8 cellular contexts compared by ENCODE assay signal in the genomic region with DNA sequence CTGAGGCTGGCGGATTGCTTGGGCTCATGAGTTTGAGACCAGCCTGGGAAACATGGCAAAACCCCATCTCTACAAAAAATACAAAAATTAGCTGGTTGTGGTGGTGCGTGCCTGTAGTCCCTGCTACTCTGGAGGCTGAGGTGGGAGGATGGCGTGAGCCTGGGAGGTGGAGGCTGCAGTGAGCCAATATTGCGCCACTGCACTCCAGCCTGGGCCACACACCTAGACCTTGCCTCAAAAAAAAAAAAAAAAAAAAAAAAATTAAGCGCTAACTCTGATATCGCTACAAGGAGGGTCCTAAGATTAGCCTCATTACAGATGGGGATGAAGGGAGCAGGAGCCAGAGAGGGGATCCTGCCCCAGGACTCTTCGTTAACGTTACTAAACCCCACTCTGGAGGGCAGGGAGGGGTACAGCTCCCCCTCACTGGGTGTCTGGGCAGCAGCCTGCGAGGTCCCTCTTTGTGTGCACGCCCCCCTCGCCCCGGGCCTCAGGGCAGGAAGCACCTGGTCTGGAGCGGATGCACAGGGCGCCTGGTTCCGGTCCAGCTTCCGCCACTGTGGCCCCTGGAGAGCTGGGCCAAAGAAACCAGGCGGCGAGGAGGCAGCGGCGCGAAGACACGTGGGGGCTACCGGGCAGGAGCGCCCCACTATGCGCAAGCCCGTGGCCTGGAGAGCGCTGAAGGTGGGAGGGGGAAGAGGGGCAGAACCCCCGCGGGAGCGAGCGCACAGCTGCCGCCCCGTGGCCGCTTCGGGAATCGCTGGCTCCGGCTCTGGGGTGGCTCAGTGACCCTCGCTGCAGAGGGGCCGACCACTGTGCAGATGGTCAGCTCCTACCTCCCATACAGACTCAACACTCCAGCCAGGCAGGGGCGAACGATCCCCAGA. TPM values are rescaled to one million over a fixed set of nuclear protein-coding genes. Genes with fewer than 3 reads are reported as not detected.
DNase-seq lines count a peak whose midpoint lies in the region; ATAC-seq, FAIRE-seq and TF ChIP-seq lines count a peak whose summit lies in the region.

No MANE protein-coding gene starts in this region.

- H3K36me3 ChIP-seq in H1 (ENCODE audit: control insufficient read depth in 2 of 4, insufficient read depth in 4 of 4, low read length in 3 of 4) (peaks cover 0 to 9% (median 8%) of the 10 kb centered on the region in 4 experiments; a peak in 5 of 8 replicates), upper lobe of right lung (peaks cover 10% of the 10 kb centered on the region)

- no peak overlapping the region for H2BK12ac ChIP-seq in H1 (ENCODE audit: low read depth, low read length)

- H3K4me1 ChIP-seq in H1 (replicated peaks in 1 of 4; ENCODE audit: control insufficient read depth in 3 of 4, insufficient read depth in 4 of 4, low read length in 3 of 4) (peaks cover 0 to 25% (median 9%) of the 10 kb centered on the region in 4 experiments; a peak in 5 of 7 replicates), upper lobe of right lung (peaks cover 41% of the 10 kb centered on the region)

- peak overlapping the region; percentile 57; the same call in 1 of the 2 replicates for H4K8ac ChIP-seq in H1 (ENCODE audit: extremely low read depth, insufficient read depth, low read length)

- H4K91ac ChIP-seq in H1 (replicated peaks; ENCODE audit: insufficient read length, low read length): no peak overlapping the region

- H2AK5ac ChIP-seq in H1 (ENCODE audit: low read depth, low read length): no peak overlapping the region

- peak overlapping the region; percentile 5 for H4K5ac ChIP-seq in H1 (ENCODE audit: insufficient read length, low read depth, low read length)

- H3K9me3 ChIP-seq in H1 (ENCODE audit: insufficient read depth in 2 of 2, low read depth in 1 of 2, low read length in 1 of 2) (no peaks in the 10 kb centered on the region), upper lobe of right lung (no peaks in the 10 kb centered on the region)

- no peak overlapping the region for H3K4ac ChIP-seq in H1 (replicated peaks; ENCODE audit: insufficient read length, low read depth, low read length)

- peaks cover 0 to 1% (median 0%) of the 10 kb centered on the region in 3 donors for H3K9me3 Mint-ChIP-seq in IgD-negative memory B cell
- no peaks in the 10 kb centered on the region for H3K9me3 Mint-ChIP-seq in activated CD8-positive, alpha-beta T cell treated with anti-CD3 and anti-CD28 coated beads, Interleukin-2, amount 10 ng/mL, durations not matched to agents 7 days and 5 days (ENCODE audit: insufficient read depth)
- H3K9me3 Mint-ChIP-seq in natural killer cell treated with Interleukin-12 subunit alpha and Interleukin-12 subunit beta and Interleukin-15 and Interleukin-18, amount 100 ng/mL, for 72 hours: peaks cover 5% of the 10 kb centered on the region

- no peak overlapping the region for H3K56ac ChIP-seq in H1 (replicated peaks; ENCODE audit: insufficient read length, low read depth, low read length)

- no peak overlapping the region for H2BK5ac ChIP-seq in H1 (ENCODE audit: low read depth, low read length)

- H3K23me2 ChIP-seq in H1 (ENCODE audit: low read depth, low read length): peaks cover 6% of the 10 kb centered on the region; the same call in 1 of the 2 replicates

- peaks cover 2% of the 10 kb centered on the region for H3K27me3 Mint-ChIP-seq in IgD-negative memory B cell
- H3K27me3 Mint-ChIP-seq in activated CD8-positive, alpha-beta T cell treated with anti-CD3 and anti-CD28 coated beads, Interleukin-2, amount 10 ng/mL, durations not matched to agents 7 days and 5 days (ENCODE audit: low read depth): no peaks in the 10 kb centered on the region
- no peaks in the 10 kb centered on the region for H3K27me3 Mint-ChIP-seq in natural killer cell treated with Interleukin-12 subunit alpha and Interleukin-12 subunit beta and Interleukin-15 and Interleukin-18, amount 100 ng/mL, for 72 hours

- peaks cover 18 to 36% (median 30%) of the 10 kb centered on the region in 4 experiments for H3K27me3 ChIP-seq in H1 (replicated peaks in 1 of 4; ENCODE audit: control insufficient read depth in 3 of 4, extremely low read depth in 1 of 4, insufficient read depth in 3 of 4, low read length in 3 of 4)
- H3K27me3 ChIP-seq in upper lobe of right lung: no peaks in the 10 kb centered on the region

- no peak overlapping the region for H3K23ac ChIP-seq in H1 (ENCODE audit: insufficient read length)

- H2BK20ac ChIP-seq in H1 (ENCODE audit: low read length): no peak overlapping the region

- intact Hi-C loops in upper lobe of right lung (cut with DNase I): no loop called here

- H3K79me1 ChIP-seq in H1 (ENCODE audit: low read depth, low read length): no peaks in the 10 kb centered on the region

- POLR2A ChIA-PET in activated CD8-positive, alpha-beta T cell treated with anti-CD3 and anti-CD28 coated beads, Interleukin-2, amount 10 ng/mL, durations not matched to agents 7 days and 5 days (lab: Charles Lee): interaction anchor here (0.5 to 2.9 kb wide), 11 partner anchors 9 to 291 kb away, joined by 3 to 21 read pairs (median 4); a partner anchor contains a TSS
- POLR2A ChIA-PET in H1 (lab: Charles Lee; ENCODE audit: partially characterized antibody): interaction anchor here (0.7 to 11.6 kb wide), 12 partner anchors 9 to 149 kb away, joined by 3 to 141 read pairs (median 4); a partner anchor contains a TSS

- H4K20me1 ChIP-seq in H1 (replicated peaks in 1 of 2; ENCODE audit: control insufficient read depth in 1 of 2, insufficient read depth in 2 of 2, low read length in 2 of 2): peaks cover 0 to 12% of the 10 kb centered on the region in 2 experiments

- peak; percentile 34 to 58 for TF ChIP-seq RAD21 in H1 (IDR thresholded peaks at IDR 0.05 in 1 of 2, conservative IDR thresholded peaks at IDR 0.05 in 1 of 2; ENCODE audit: low read depth in 2 of 2, low read length in 2 of 2)

- peak; percentile 83 to 95 (median 86) for TF ChIP-seq CTCF in H1 (IDR thresholded peaks at IDR 0.05; ENCODE audit: control extremely low read depth in 1 of 3, insufficient read depth in 1 of 3, low read depth in 1 of 3, low read length in 3 of 3)
- peak; percentile 82 for TF ChIP-seq CTCF in upper lobe of right lung (IDR thresholded peaks at IDR 0.05)

- H3K4me2 ChIP-seq in H1 (ENCODE audit: insufficient read depth in 1 of 2, low read depth in 2 of 2, low read length in 2 of 2): no peak overlapping the region

- H3K36me3 Mint-ChIP-seq in IgD-negative memory B cell: no peaks in the 10 kb centered on the region
- peaks cover 13% of the 10 kb centered on the region for H3K36me3 Mint-ChIP-seq in activated CD8-positive, alpha-beta T cell treated with anti-CD3 and anti-CD28 coated beads, Interleukin-2, amount 10 ng/mL, durations not matched to agents 7 days and 5 days (ENCODE audit: low read depth)
- peaks cover 6% of the 10 kb centered on the region for H3K36me3 Mint-ChIP-seq in natural killer cell treated with Interleukin-12 subunit alpha and Interleukin-12 subunit beta and Interleukin-15 and Interleukin-18, amount 100 ng/mL, for 72 hours

- H3K27ac ChIP-seq in H1 (ENCODE audit: low read depth, low read length) (no peak overlapping the region), upper lobe of right lung (peak overlapping the region; percentile 89)

- TF ChIP-seq POLR2A in GM18505 (IDR thresholded peaks at IDR 0.05; ENCODE audit: borderline replicate concordance, extremely low read depth, insufficient read depth, insufficient read length) (peak; percentile 31), H1 (IDR thresholded peaks at IDR 0.05; ENCODE audit: control extremely low read depth in 1 of 2, low read depth in 2 of 2, low read length in 2 of 2) (no peak; a peak in 1 of 3 replicates)

- H3K27ac Mint-ChIP-seq in IgD-negative memory B cell: peak overlapping the region; percentile 95 to 99 (median 97)
- peak overlapping the region; percentile 86 for H3K27ac Mint-ChIP-seq in activated CD8-positive, alpha-beta T cell treated with anti-CD3 and anti-CD28 coated beads, Interleukin-2, amount 10 ng/mL, durations not matched to agents 7 days and 5 days
- H3K27ac Mint-ChIP-seq in natural killer cell treated with Interleukin-12 subunit alpha and Interleukin-12 subunit beta and Interleukin-15 and Interleukin-18, amount 100 ng/mL, for 72 hours: peak overlapping the region; percentile 69 to 89

- TF ChIP-seq EP300 in H1 (IDR thresholded peaks at IDR 0.05; ENCODE audit: borderline replicate concordance in 1 of 2, low read depth in 2 of 2, low read length in 2 of 2): no peak

- H3K4me1 Mint-ChIP-seq in IgD-negative memory B cell: peaks cover 15 to 18% (median 16%) of the 10 kb centered on the region in 3 donors
- H3K4me1 Mint-ChIP-seq in activated CD8-positive, alpha-beta T cell treated with anti-CD3 and anti-CD28 coated beads, Interleukin-2, amount 10 ng/mL, durations not matched to agents 7 days and 5 days (ENCODE audit: low read depth): peaks cover 36% of the 10 kb centered on the region
- H3K4me1 Mint-ChIP-seq in natural killer cell treated with Interleukin-12 subunit alpha and Interleukin-12 subunit beta and Interleukin-15 and Interleukin-18, amount 100 ng/mL, for 72 hours (ENCODE audit: low read depth in 2 of 2): peaks cover 19 to 22% of the 10 kb centered on the region in 2 donors

- H3K14ac ChIP-seq in H1 (ENCODE audit: insufficient read length): no peak overlapping the region

- no peak overlapping the region for H2BK120ac ChIP-seq in H1 (replicated peaks; ENCODE audit: low read depth, low read length)

- ATAC-seq in GM18505 (IDR thresholded peaks at IDR 0.05; ENCODE audit: unreplicated experiment): peak; percentile 35
- ATAC-seq in activated CD8-positive, alpha-beta T cell treated with anti-CD3 and anti-CD28 coated beads, Interleukin-2, amount 10 ng/mL, durations not matched to agents 7 days and 5 days: peak; percentile 55
- ATAC-seq in natural killer cell treated with Interleukin-12 subunit alpha and Interleukin-12 subunit beta and Interleukin-15 and Interleukin-18, amount 100 ng/mL, for 72 hours: peak; percentile 42 to 73
- ATAC-seq in upper lobe of right lung: peak; percentile 49

- no peak overlapping the region for H2AFZ ChIP-seq in H1 (ENCODE audit: low read length)

- 59% methylated on average over 29 of the region's 41 CpGs; no CpG with 5 or more reads in 1 of the 2 experiments for WGBS in H1 (ENCODE audit: extremely low coverage in 1 of 2, insufficient coverage in 1 of 2, insufficient read length in 1 of 2, insufficient replicate concordance in 2 of 2, low coverage in 1 of 2, low lambda C conversion rate in 2 of 2, missing lambda C conversion rate in 1 of 2), 2 experiments

- H3K4me3 Mint-ChIP-seq in IgD-negative memory B cell: peak overlapping the region; percentile 86 to 98 (median 92)
- H3K4me3 Mint-ChIP-seq in activated CD8-positive, alpha-beta T cell treated with anti-CD3 and anti-CD28 coated beads, Interleukin-2, amount 10 ng/mL, durations not matched to agents 7 days and 5 days: peak overlapping the region; percentile 80
- peak overlapping the region; percentile 81 for H3K4me3 Mint-ChIP-seq in natural killer cell treated with Interleukin-12 subunit alpha and Interleukin-12 subunit beta and Interleukin-15 and Interleukin-18, amount 100 ng/mL, for 72 hours

- DNase-seq in activated CD8-positive, alpha-beta T cell treated with anti-CD3 and anti-CD28 coated beads, Interleukin-2, amount 10 ng/mL, durations not matched to agents 7 days and 5 days: peak; percentile 75
- DNase-seq in H1 (ENCODE audit: low read depth in 1 of 2, low spot score in 2 of 2): peak in 1 of 2 experiments; percentile 95
- peak; percentile 81 for DNase-seq in natural killer cell treated with Interleukin-12 subunit alpha and Interleukin-12 subunit beta and Interleukin-15 and Interleukin-18, amount 100 ng/mL, for 72 hours (ENCODE audit: low spot score)
- peak; percentile 83 for DNase-seq in upper lobe of right lung
- DNase-seq in NCI-H2227 (lab: John Stamatoyannopoulos, UW; ENCODE audit: unreplicated experiment): no peak
- no peak for DNase-seq in NCI-H2196 (lab: John Stamatoyannopoulos, UW; ENCODE audit: unreplicated experiment)

- no peaks in the 10 kb centered on the region for H3K79me2 ChIP-seq in H1 (ENCODE audit: control insufficient read depth in 1 of 2, insufficient read depth in 2 of 2, low read length in 2 of 2)

- no peak overlapping the region for H3K9ac ChIP-seq in H1 (replicated peaks in 1 of 4; ENCODE audit: extremely low read depth in 1 of 4, low read depth in 3 of 4, low read length in 3 of 4)

- no peak for FAIRE-seq in H1 (lab: Jason Lieb, UNC)

- H3K4me3 ChIP-seq in H1 (ENCODE audit: extremely low read depth in 1 of 4, insufficient read depth in 2 of 4, low read depth in 3 of 4, low read length in 4 of 4) (no peak overlapping the region), upper lobe of right lung (peak overlapping the region; percentile 48)

- no peak overlapping the region for H2BK15ac ChIP-seq in H1 (ENCODE audit: low read length)

- CTCF ChIA-PET in activated CD8-positive, alpha-beta T cell treated with anti-CD3 and anti-CD28 coated beads, Interleukin-2, amount 10 ng/mL, durations not matched to agents 7 days and 5 days (lab: Charles Lee): interaction anchor here (0.7 to 3.1 kb wide), 24 partner anchors 10 to 219 kb away, joined by 3 to 28 read pairs (median 4); a partner anchor contains a TSS
- CTCF ChIA-PET in H1 (lab: Charles Lee; ENCODE audit: partially characterized antibody): interaction anchor here (0.6 to 5.0 kb wide), 25 partner anchors 9 to 467 kb away, joined by 3 to 47 read pairs (median 4); no protein-coding TSS in a partner anchor

- H3K18ac ChIP-seq in H1 (ENCODE audit: extremely low read depth, low read length): no peak overlapping the region

RNA-seq across cellular contexts. Expression of a gene that starts 1.5 kb away (rescaled TPM):
- polyA plus RNA-seq in IgD-negative memory B cell (90.1 TPM), H1 (2011; rRNA removed) (0.76 and 1.0 TPM in 2 replicates)
- 1 to 10 TPM; 3.3 to 3.8 TPM for total RNA-seq in activated CD8-positive, alpha-beta T cell treated with anti-CD3 and anti-CD28 coated beads, Interleukin-2, amount 10 ng/mL, durations not matched to agents 7 days and 5 days
- 0.58 and 0.65 TPM in 2 replicates for total RNA-seq in H1 (2021; fragmentation: NEBNext Ultra II Directional; extraction: Animal tissue kit (Norgen Biotek cat#: 25700))
- 0.62 TPM for polyA plus RNA-seq in H1 (2011; cell fraction: cytosol; rRNA removed)
- 0.78 TPM for polyA plus RNA-seq in H1 (2011; cell fraction: nucleus; rRNA removed)
- polyA plus RNA-seq in H1 (2012, experiment 1 of 2): 0.23 to 0.67 TPM (median 0.39 TPM) in 4 replicates
- polyA plus RNA-seq in H1 (2012, experiment 2 of 2): 0.26 TPM
- 0.65 TPM for polyA plus RNA-seq in H1 (2013, experiment 1 of 2)
- polyA plus RNA-seq in H1 (2013, experiment 2 of 2): 0.52 TPM
- polyA minus RNA-seq in H1 (2011; rRNA and poly(A)+ RNA removed): 0.10 TPM in 1 of 2 replicates, not detected in the other
- 1.2 TPM for polyA minus RNA-seq in H1 (2011; cell fraction: cytosol; rRNA and poly(A)+ RNA removed)
- polyA minus RNA-seq in H1 (2011; cell fraction: nucleus; rRNA and poly(A)+ RNA removed): 0.40 TPM
- 1 to 10 TPM in 1 of 2 donors, under 1 TPM in 1; 0.86 to 1.4 TPM for total RNA-seq in natural killer cell treated with Interleukin-12 subunit alpha and Interleukin-12 subunit beta and Interleukin-15 and Interleukin-18, amount 100 ng/mL, for 72 hours
- total RNA-seq in upper lobe of right lung: 21.8 TPM

RNA-seq across cellular contexts. Expression of a gene that starts 12.3 kb away (rescaled TPM):
- 30.7 TPM for polyA plus RNA-seq in IgD-negative memory B cell
- total RNA-seq in activated CD8-positive, alpha-beta T cell treated with anti-CD3 and anti-CD28 coated beads, Interleukin-2, amount 10 ng/mL, durations not matched to agents 7 days and 5 days: 10 to 100 TPM; 59.8 to 60.3 TPM
- 96.6 and 99.3 TPM in 2 replicates for total RNA-seq in H1 (2021; fragmentation: NEBNext Ultra II Directional; extraction: Animal tissue kit (Norgen Biotek cat#: 25700))
- 77.4 and 118 TPM in 2 replicates for polyA plus RNA-seq in H1 (2011; rRNA removed)
- polyA plus RNA-seq in H1 (2011; cell fraction: cytosol; rRNA removed): 94.9 TPM
- polyA plus RNA-seq in H1 (2011; cell fraction: nucleus; rRNA removed): 298 TPM
- polyA plus RNA-seq in H1 (2012, experiment 1 of 2): 66.0 to 95.2 TPM (median 84.7 TPM) in 4 replicates
- polyA plus RNA-seq in H1 (2012, experiment 2 of 2): 75.5 TPM
- 69.1 TPM for polyA plus RNA-seq in H1 (2013, experiment 1 of 2)
- polyA plus RNA-seq in H1 (2013, experiment 2 of 2): 65.4 TPM
- 38.6 and 46.1 TPM in 2 replicates for polyA minus RNA-seq in H1 (2011; rRNA and poly(A)+ RNA removed)
- 52.8 TPM for polyA minus RNA-seq in H1 (2011; cell fraction: cytosol; rRNA and poly(A)+ RNA removed)
- polyA minus RNA-seq in H1 (2011; cell fraction: nucleus; rRNA and poly(A)+ RNA removed): 64.4 TPM
- total RNA-seq in natural killer cell treated with Interleukin-12 subunit alpha and Interleukin-12 subunit beta and Interleukin-15 and Interleukin-18, amount 100 ng/mL, for 72 hours: 100 to 1,000 TPM in 1 of 2 donors, 10 to 100 TPM in 1; 54.6 to 120 TPM
- total RNA-seq in upper lobe of right lung: 33.7 TPM

RNA-seq across cellular contexts. Expression of a gene that starts 13.9 kb away (rescaled TPM):
- polyA plus RNA-seq in IgD-negative memory B cell (2.7 TPM), H1 (2011; rRNA removed) (301 and 541 TPM in 2 replicates)
- 10 to 100 TPM; 74.6 to 84.8 TPM for total RNA-seq in activated CD8-positive, alpha-beta T cell treated with anti-CD3 and anti-CD28 coated beads, Interleukin-2, amount 10 ng/mL, durations not matched to agents 7 days and 5 days
- 226 and 234 TPM in 2 replicates for total RNA-seq in H1 (2021; fragmentation: NEBNext Ultra II Directional; extraction: Animal tissue kit (Norgen Biotek cat#: 25700))
- polyA plus RNA-seq in H1 (2011; cell fraction: cytosol; rRNA removed): 204 TPM
- 367 TPM for polyA plus RNA-seq in H1 (2011; cell fraction: nucleus; rRNA removed)
- 72.2 to 138 TPM (median 120 TPM) in 4 replicates for polyA plus RNA-seq in H1 (2012, experiment 1 of 2)
- 144 TPM for polyA plus RNA-seq in H1 (2012, experiment 2 of 2)
- 169 TPM for polyA plus RNA-seq in H1 (2013, experiment 1 of 2)
- 186 TPM for polyA plus RNA-seq in H1 (2013, experiment 2 of 2)
- polyA minus RNA-seq in H1 (2011; rRNA and poly(A)+ RNA removed): 150 and 197 TPM in 2 replicates
- polyA minus RNA-seq in H1 (2011; cell fraction: cytosol; rRNA and poly(A)+ RNA removed): 187 TPM
- polyA minus RNA-seq in H1 (2011; cell fraction: nucleus; rRNA and poly(A)+ RNA removed): 126 TPM
- 100 to 1,000 TPM; 129 to 138 TPM for total RNA-seq in natural killer cell treated with Interleukin-12 subunit alpha and Interleukin-12 subunit beta and Interleukin-15 and Interleukin-18, amount 100 ng/mL, for 72 hours
- total RNA-seq in upper lobe of right lung: 39.8 TPM

RNA-seq across cellular contexts. Expression of a gene that starts 46.0 kb away (rescaled TPM):
- polyA plus RNA-seq in IgD-negative memory B cell: 52.8 TPM
- 10 to 100 TPM; 68.4 to 69.2 TPM for total RNA-seq in activated CD8-positive, alpha-beta T cell treated with anti-CD3 and anti-CD28 coated beads, Interleukin-2, amount 10 ng/mL, durations not matched to agents 7 days and 5 days
- 50.8 and 53.0 TPM in 2 replicates for total RNA-seq in H1 (2021; fragmentation: NEBNext Ultra II Directional; extraction: Animal tissue kit (Norgen Biotek cat#: 25700))
- polyA plus RNA-seq in H1 (2011; rRNA removed): 80.1 and 86.8 TPM in 2 replicates
- polyA plus RNA-seq in H1 (2011; cell fraction: cytosol; rRNA removed): 88.9 TPM
- 146 TPM for polyA plus RNA-seq in H1 (2011; cell fraction: nucleus; rRNA removed)
- 58.8 to 94.1 TPM (median 80.2 TPM) in 4 replicates for polyA plus RNA-seq in H1 (2012, experiment 1 of 2)
- polyA plus RNA-seq in H1 (2012, experiment 2 of 2): 81.1 TPM
- polyA plus RNA-seq in H1 (2013, experiment 1 of 2): 48.9 TPM
- polyA plus RNA-seq in H1 (2013, experiment 2 of 2): 49.5 TPM
- 44.8 and 47.0 TPM in 2 replicates for polyA minus RNA-seq in H1 (2011; rRNA and poly(A)+ RNA removed)
- polyA minus RNA-seq in H1 (2011; cell fraction: cytosol; rRNA and poly(A)+ RNA removed): 40.2 TPM
- polyA minus RNA-seq in H1 (2011; cell fraction: nucleus; rRNA and poly(A)+ RNA removed): 36.6 TPM
- 10 to 100 TPM; 48.1 to 62.5 TPM for total RNA-seq in natural killer cell treated with Interleukin-12 subunit alpha and Interleukin-12 subunit beta and Interleukin-15 and Interleukin-18, amount 100 ng/mL, for 72 hours
- 65.4 TPM for total RNA-seq in upper lobe of right lung

RNA-seq across cellular contexts. Expression of a gene that starts 46.0 kb away (rescaled TPM):
- 350 TPM for polyA plus RNA-seq in IgD-negative memory B cell
- 100 to 1,000 TPM; 203 to 210 TPM for total RNA-seq in activated CD8-positive, alpha-beta T cell treated with anti-CD3 and anti-CD28 coated beads, Interleukin-2, amount 10 ng/mL, durations not matched to agents 7 days and 5 days
- 137 and 138 TPM in 2 replicates for total RNA-seq in H1 (2021; fragmentation: NEBNext Ultra II Directional; extraction: Animal tissue kit (Norgen Biotek cat#: 25700))
- 84.5 and 151 TPM in 2 replicates for polyA plus RNA-seq in H1 (2011; rRNA removed)
- 66.0 TPM for polyA plus RNA-seq in H1 (2011; cell fraction: cytosol; rRNA removed)
- 110 TPM for polyA plus RNA-seq in H1 (2011; cell fraction: nucleus; rRNA removed)
- polyA plus RNA-seq in H1 (2012, experiment 1 of 2): 106 to 120 TPM (median 111 TPM) in 4 replicates
- polyA plus RNA-seq in H1 (2012, experiment 2 of 2): 92.0 TPM
- 105 TPM for polyA plus RNA-seq in H1 (2013, experiment 1 of 2)
- polyA plus RNA-seq in H1 (2013, experiment 2 of 2): 105 TPM
- 6.0 and 9.9 TPM in 2 replicates for polyA minus RNA-seq in H1 (2011; rRNA and poly(A)+ RNA removed)
- 33.4 TPM for polyA minus RNA-seq in H1 (2011; cell fraction: cytosol; rRNA and poly(A)+ RNA removed)
- polyA minus RNA-seq in H1 (2011; cell fraction: nucleus; rRNA and poly(A)+ RNA removed): 81.9 TPM
- total RNA-seq in natural killer cell treated with Interleukin-12 subunit alpha and Interleukin-12 subunit beta and Interleukin-15 and Interleukin-18, amount 100 ng/mL, for 72 hours: 100 to 1,000 TPM; 106 to 117 TPM
- total RNA-seq in upper lobe of right lung: 104 TPM

Comparison
In these comparisons a context has a peak if more than half of its experiments do, and no peak if none do; other contexts are left out.
1. DNase-seq: peak in activated CD8-positive, alpha-beta T cell treated with anti-CD3 and anti-CD28 coated beads, Interleukin-2, amount 10 ng/mL, durations not matched to agents 7 days and 5 days (single experiment), natural killer cell treated with Interleukin-12 subunit alpha and Interleukin-12 subunit beta and Interleukin-15 and Interleukin-18, amount 100 ng/mL, for 72 hours (single experiment) and upper lobe of right lung (single experiment); none in NCI-H2227 (single experiment) and NCI-H2196 (single experiment).
2. Peak in every context shown above with its lines, with median percentiles within 50 percentile points of each other: ATAC-seq, H3K27ac Mint-ChIP-seq and H3K4me3 Mint-ChIP-seq.